ENCODE assay signal across 1 cellular context in the genomic region with DNA sequence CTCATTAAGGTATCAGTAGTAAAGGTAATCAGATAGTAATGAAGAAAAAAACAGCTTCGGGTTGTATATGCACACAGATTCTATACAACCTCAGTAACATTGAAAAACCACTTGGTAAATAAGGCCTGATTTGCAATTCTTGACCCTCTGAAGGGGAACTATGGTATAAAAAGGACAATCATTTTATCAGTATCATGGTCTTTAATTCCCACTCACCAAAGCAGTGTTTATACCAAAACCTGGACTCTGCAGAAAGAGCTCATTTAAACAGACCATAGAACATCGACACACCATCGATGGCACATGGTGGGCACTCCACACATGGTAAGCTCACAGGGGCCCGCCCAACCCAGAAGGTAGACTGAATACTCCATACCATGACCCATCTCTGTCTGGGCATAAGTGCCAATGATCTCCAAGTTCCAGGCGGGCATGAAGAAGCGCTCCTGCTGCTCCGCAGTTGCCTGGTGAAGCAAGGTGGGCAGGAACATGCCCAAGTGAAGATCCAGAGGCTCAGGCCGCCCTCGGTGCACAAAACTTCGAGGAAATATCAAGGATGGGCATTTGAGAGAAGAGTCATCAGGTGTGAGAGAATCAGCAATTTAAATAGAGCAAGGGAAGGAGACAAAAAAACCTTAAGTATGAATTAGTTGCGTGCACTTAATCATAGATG.
A peak's percentile ranks its signal among the peaks of the same experiment; 100 is the strongest.
TF ChIP-seq lines count a peak whose summit lies in the region.

No MANE protein-coding gene starts in this region.

TF ChIP-seq in HepG2, 621 proteins besides CTCF, POLR2A, EP300 and RAD21 (continued from another document and continues in another):
- TF ChIP-seq, protein P1, sequence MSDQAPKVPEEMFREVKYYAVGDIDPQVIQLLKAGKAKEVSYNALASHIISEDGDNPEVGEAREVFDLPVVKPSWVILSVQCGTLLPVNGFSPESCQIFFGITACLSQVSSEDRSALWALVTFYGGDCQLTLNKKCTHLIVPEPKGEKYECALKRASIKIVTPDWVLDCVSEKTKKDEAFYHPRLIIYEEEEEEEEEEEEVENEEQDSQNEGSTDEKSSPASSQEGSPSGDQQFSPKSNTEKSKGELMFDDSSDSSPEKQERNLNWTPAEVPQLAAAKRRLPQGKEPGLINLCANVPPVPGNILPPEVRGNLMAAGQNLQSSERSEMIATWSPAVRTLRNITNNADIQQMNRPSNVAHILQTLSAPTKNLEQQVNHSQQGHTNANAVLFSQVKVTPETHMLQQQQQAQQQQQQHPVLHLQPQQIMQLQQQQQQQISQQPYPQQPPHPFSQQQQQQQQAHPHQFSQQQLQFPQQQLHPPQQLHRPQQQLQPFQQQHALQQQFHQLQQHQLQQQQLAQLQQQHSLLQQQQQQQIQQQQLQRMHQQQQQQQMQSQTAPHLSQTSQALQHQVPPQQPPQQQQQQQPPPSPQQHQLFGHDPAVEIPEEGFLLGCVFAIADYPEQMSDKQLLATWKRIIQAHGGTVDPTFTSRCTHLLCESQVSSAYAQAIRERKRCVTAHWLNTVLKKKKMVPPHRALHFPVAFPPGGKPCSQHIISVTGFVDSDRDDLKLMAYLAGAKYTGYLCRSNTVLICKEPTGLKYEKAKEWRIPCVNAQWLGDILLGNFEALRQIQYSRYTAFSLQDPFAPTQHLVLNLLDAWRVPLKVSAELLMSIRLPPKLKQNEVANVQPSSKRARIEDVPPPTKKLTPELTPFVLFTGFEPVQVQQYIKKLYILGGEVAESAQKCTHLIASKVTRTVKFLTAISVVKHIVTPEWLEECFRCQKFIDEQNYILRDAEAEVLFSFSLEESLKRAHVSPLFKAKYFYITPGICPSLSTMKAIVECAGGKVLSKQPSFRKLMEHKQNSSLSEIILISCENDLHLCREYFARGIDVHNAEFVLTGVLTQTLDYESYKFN (CRISPR knock-in tag; conservative IDR thresholded peaks at IDR 0.05): peak; percentile 13; the same call in 1 of the 2 replicates
- no peak for TF ChIP-seq DPF2 (CRISPR knock-in tag; IDR thresholded peaks at IDR 0.05; ENCODE audit: borderline replicate concordance, low read depth)
- no peak for TF ChIP-seq MTA3 (CRISPR knock-in tag; IDR thresholded peaks at IDR 0.05)
- TF ChIP-seq KLF16 (CRISPR knock-in tag; IDR thresholded peaks at IDR 0.05): no peak
- TF ChIP-seq, protein P2, sequence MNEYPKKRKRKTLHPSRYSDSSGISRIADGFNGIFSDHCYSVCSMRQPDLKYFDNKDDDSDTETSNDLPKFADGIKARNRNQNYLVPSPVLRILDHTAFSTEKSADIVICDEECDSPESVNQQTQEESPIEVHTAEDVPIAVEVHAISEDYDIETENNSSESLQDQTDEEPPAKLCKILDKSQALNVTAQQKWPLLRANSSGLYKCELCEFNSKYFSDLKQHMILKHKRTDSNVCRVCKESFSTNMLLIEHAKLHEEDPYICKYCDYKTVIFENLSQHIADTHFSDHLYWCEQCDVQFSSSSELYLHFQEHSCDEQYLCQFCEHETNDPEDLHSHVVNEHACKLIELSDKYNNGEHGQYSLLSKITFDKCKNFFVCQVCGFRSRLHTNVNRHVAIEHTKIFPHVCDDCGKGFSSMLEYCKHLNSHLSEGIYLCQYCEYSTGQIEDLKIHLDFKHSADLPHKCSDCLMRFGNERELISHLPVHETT (CRISPR knock-in tag; conservative IDR thresholded peaks at IDR 0.05): no peak
- TF ChIP-seq FOXC1 (CRISPR knock-in tag; IDR thresholded peaks at IDR 0.05; ENCODE audit: borderline replicate concordance): no peak
- TF ChIP-seq KDM1A (CRISPR knock-in tag; IDR thresholded peaks at IDR 0.05): no peak
- TF ChIP-seq PPARG (CRISPR knock-in tag; conservative IDR thresholded peaks at IDR 0.05): no peak
- no peak for TF ChIP-seq HMG20A (CRISPR knock-in tag; IDR thresholded peaks at IDR 0.05; ENCODE audit: borderline replicate concordance)
- no peak for TF ChIP-seq DMTF1 (CRISPR knock-in tag; IDR thresholded peaks at IDR 0.05)
- no peak for TF ChIP-seq ZNF484 (CRISPR knock-in tag; IDR thresholded peaks at IDR 0.05; ENCODE audit: borderline replicate concordance, low read depth)
- TF ChIP-seq TCF12 (IDR thresholded peaks at IDR 0.05): no peak
- TF ChIP-seq TCF12 (CRISPR knock-in tag; IDR thresholded peaks at IDR 0.05): no peak
- TF ChIP-seq ZFP36L2 (CRISPR knock-in tag; IDR thresholded peaks at IDR 0.05): no peak
- no peak for TF ChIP-seq JUNB (CRISPR knock-in tag; IDR thresholded peaks at IDR 0.05; ENCODE audit: borderline replicate concordance)
- TF ChIP-seq ZNF615 (CRISPR knock-in tag; IDR thresholded peaks at IDR 0.05; ENCODE audit: borderline replicate concordance): no peak
- no peak for TF ChIP-seq ZNF501 (CRISPR knock-in tag; IDR thresholded peaks at IDR 0.05)
- TF ChIP-seq ZNF24 (IDR thresholded peaks at IDR 0.05): no peak
- TF ChIP-seq ZNF687 (CRISPR knock-in tag; IDR thresholded peaks at IDR 0.05): peak; percentile 49
- no peak for TF ChIP-seq IKZF1 (IDR thresholded peaks at IDR 0.05)
- no peak for TF ChIP-seq LCORL (IDR thresholded peaks at IDR 0.05)
- TF ChIP-seq LCORL (CRISPR knock-in tag; IDR thresholded peaks at IDR 0.05): 0 out of 2 replicates have a peak, but pooled peaks have one; percentile 46
- no peak for TF ChIP-seq ZNF747 (CRISPR knock-in tag; IDR thresholded peaks at IDR 0.05; ENCODE audit: borderline replicate concordance)
- no peak for TF ChIP-seq ZNF652 (CRISPR knock-in tag; IDR thresholded peaks at IDR 0.05; ENCODE audit: borderline replicate concordance, low read depth)
- no peak for TF ChIP-seq ZNF788 (CRISPR knock-in tag; IDR thresholded peaks at IDR 0.05; ENCODE audit: borderline replicate concordance)
- TF ChIP-seq, protein P3, sequence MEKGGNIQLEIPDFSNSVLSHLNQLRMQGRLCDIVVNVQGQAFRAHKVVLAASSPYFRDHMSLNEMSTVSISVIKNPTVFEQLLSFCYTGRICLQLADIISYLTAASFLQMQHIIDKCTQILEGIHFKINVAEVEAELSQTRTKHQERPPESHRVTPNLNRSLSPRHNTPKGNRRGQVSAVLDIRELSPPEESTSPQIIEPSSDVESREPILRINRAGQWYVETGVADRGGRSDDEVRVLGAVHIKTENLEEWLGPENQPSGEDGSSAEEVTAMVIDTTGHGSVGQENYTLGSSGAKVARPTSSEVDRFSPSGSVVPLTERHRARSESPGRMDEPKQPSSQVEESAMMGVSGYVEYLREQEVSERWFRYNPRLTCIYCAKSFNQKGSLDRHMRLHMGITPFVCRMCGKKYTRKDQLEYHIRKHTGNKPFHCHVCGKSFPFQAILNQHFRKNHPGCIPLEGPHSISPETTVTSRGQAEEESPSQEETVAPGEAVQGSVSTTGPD (CRISPR knock-in tag; IDR thresholded peaks at IDR 0.05): no peak
- 0 out of 2 replicates have a peak, but pooled peaks have one; percentile 12 for TF ChIP-seq SALL1 (CRISPR knock-in tag; IDR thresholded peaks at IDR 0.05)
- no peak; the same call in 1 of the 2 replicates for TF ChIP-seq PITX1 (CRISPR knock-in tag; IDR thresholded peaks at IDR 0.05)
- TF ChIP-seq HNRNPL (IDR thresholded peaks at IDR 0.05; ENCODE audit: low read depth, low read length): 0 out of 2 replicates have a peak, but pooled peaks have one; percentile 27
- TF ChIP-seq, protein P4, sequence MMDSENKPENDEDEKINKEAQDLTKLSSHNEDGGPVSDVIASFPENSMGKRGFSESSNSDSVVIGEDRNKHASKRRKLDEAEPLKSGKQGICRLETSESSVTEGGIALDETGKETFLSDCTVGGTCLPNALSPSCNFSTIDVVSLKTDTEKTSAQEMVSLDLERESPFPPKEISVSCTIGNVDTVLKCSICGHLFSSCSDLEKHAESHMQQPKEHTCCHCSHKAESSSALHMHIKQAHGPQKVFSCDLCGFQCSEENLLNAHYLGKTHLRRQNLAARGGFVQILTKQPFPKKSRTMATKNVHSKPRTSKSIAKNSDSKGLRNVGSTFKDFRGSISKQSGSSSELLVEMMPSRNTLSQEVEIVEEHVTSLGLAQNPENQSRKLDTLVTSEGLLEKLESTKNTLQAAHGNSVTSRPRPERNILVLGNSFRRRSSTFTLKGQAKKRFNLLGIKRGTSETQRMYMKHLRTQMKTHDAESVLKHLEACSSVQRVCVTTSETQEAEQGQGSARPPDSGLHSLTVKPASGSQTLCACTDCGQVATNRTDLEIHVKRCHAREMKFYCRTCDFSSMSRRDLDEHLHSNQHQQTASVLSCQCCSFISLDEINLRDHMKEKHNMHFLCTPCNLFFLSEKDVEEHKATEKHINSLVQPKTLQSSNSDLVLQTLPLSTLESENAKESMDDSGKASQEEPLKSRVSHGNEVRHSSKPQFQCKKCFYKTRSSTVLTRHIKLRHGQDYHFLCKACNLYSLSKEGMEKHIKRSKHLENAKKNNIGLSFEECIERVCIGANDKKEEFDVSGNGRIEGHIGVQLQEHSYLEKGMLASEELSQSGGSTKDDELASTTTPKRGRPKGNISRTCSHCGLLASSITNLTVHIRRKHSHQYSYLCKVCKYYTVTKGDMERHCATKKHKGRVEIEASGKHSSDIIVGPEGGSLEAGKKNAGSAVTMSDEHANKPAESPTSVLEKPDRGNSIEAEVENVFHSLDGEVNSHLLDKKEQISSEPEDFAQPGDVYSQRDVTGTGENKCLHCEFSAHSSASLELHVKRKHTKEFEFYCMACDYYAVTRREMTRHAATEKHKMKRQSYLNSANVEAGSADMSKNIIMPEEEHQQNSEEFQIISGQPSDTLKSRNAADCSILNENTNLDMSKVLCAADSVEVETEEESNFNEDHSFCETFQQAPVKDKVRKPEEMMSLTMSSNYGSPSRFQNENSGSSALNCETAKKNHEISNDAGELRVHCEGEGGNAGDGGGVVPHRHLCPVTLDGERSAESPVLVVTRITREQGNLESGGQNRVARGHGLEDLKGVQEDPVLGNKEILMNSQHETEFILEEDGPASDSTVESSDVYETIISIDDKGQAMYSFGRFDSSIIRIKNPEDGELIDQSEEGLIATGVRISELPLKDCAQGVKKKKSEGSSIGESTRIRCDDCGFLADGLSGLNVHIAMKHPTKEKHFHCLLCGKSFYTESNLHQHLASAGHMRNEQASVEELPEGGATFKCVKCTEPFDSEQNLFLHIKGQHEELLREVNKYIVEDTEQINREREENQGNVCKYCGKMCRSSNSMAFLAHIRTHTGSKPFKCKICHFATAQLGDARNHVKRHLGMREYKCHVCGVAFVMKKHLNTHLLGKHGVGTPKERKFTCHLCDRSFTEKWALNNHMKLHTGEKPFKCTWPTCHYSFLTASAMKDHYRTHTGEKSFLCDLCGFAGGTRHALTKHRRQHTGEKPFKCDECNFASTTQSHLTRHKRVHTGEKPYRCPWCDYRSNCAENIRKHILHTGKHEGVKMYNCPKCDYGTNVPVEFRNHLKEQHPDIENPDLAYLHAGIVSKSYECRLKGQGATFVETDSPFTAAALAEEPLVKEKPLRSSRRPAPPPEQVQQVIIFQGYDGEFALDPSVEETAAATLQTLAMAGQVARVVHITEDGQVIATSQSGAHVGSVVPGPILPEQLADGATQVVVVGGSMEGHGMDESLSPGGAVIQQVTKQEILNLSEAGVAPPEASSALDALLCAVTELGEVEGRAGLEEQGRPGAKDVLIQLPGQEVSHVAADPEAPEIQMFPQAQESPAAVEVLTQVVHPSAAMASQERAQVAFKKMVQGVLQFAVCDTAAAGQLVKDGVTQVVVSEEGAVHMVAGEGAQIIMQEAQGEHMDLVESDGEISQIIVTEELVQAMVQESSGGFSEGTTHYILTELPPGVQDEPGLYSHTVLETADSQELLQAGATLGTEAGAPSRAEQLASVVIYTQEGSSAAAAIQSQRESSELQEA (CRISPR knock-in tag; IDR thresholded peaks at IDR 0.05; ENCODE audit: not compliant biosample characterization): no peak
- TF ChIP-seq CHCHD3 (CRISPR knock-in tag; IDR thresholded peaks at IDR 0.05): no peak
- TF ChIP-seq ZNF678 (CRISPR knock-in tag; IDR thresholded peaks at IDR 0.05): no peak
- TF ChIP-seq ZNF841 (CRISPR knock-in tag; IDR thresholded peaks at IDR 0.05; ENCODE audit: borderline replicate concordance): no peak
- no peak for TF ChIP-seq TAF15 (IDR thresholded peaks at IDR 0.05; ENCODE audit: low read depth, low read length, poor library complexity, severe bottlenecking)
- no peak for TF ChIP-seq NCOR1 (IDR thresholded peaks at IDR 0.05; ENCODE audit: borderline replicate concordance, low read length)
- TF ChIP-seq MTF2 (CRISPR knock-in tag; IDR thresholded peaks at IDR 0.05; ENCODE audit: borderline replicate concordance): no peak
- TF ChIP-seq SP2 (CRISPR knock-in tag; IDR thresholded peaks at IDR 0.05): no peak
- no peak for TF ChIP-seq PLRG1 (conservative IDR thresholded peaks at IDR 0.05)
- TF ChIP-seq ZBTB38 (CRISPR knock-in tag; IDR thresholded peaks at IDR 0.05): peak; percentile 58; the same call in 1 of the 2 replicates
